11 cellular contexts compared by ENCODE assay signal in genomic region chr9:109001275-109001676, GRCh38. TPM values are rescaled to one million over a fixed set of nuclear protein-coding genes. Genes with fewer than 3 reads are reported as not detected.
A peak's percentile ranks its signal among the peaks of the same experiment; 100 is the strongest.
DNase-seq lines count a peak whose midpoint lies in the region; FAIRE-seq and TF ChIP-seq lines count a peak whose summit lies in the region.
"Had no signal": no experiment of that assay in that cellular context is flagged by ENCODE, and none has a peak within 500 bp of the region (broad histone marks: within the 10 kb centered on the region; RNA-seq: fewer than 3 reads in every experiment).

No MANE protein-coding gene starts in this region.

- TF ChIP-seq CTCF in AG04449 (IDR thresholded peaks at IDR 0.05; ENCODE audit: insufficient read depth, low read length, missing control alignments), result peak; percentile 7
- TF ChIP-seq CTCF in kidney (IDR thresholded peaks at IDR 0.05; ENCODE audit: borderline replicate concordance, extremely low read depth, insufficient read depth), result no peak
- no peak for TF ChIP-seq CTCF in right atrium auricular region (IDR thresholded peaks at IDR 0.05)

- H3K36me3 ChIP-seq in kidney (ENCODE audit: control insufficient read depth in 1 of 2, insufficient read depth in 2 of 2, low read length in 2 of 2) (no peaks in the 10 kb centered on the region), right atrium auricular region (no peaks in the 10 kb centered on the region)

- H3K9me3 ChIP-seq in kidney (ENCODE audit: control insufficient read depth in 1 of 2, low read length in 2 of 2) (peaks cover 0 to 11% of the 10 kb centered on the region in 2 donors), right atrium auricular region (peaks cover 0 to 21% of the 10 kb centered on the region in 2 donors)

- H3K4me3 ChIP-seq in AG04449 (ENCODE audit: low read depth, low read length) (no peak overlapping the region), kidney (ENCODE audit: low read length in 2 of 2) (no peak overlapping the region), right atrium auricular region (no peak overlapping the region)

- H3K27ac ChIP-seq in kidney (ENCODE audit: low read depth in 2 of 2, low read length in 2 of 2) (no peak overlapping the region), right atrium auricular region (no peak overlapping the region)

- DNase-seq in AG04449 (ENCODE audit: low read depth, low spot score), result peak; percentile 68
- DNase-seq in HK-2 (ENCODE audit: unreplicated experiment), result peak; percentile 47
- peak; percentile 89 for DNase-seq in amniotic epithelial cell (ENCODE audit: low read depth)
- DNase-seq in islet precursor cell, result peak; percentile 69
- DNase-seq in activated gamma-delta T cell (lab: John Stamatoyannopoulos, UW), result no peak
- DNase-seq in kidney, result no peak
- DNase-seq in right atrium auricular region (ENCODE audit: low spot score), result no peak
- DNase-seq in activated CD8-positive, alpha-beta memory T cell treated with anti-CD3 and anti-CD28 coated beads, Interleukin-2, amount 50 U/mL, for 48 hours, result no peak
- DNase-seq: CD8-positive, alpha-beta memory T cell; KBM-7; NCI-H345 had no signal

- POLR2A ChIA-PET in AG04449 (lab: Yijun Ruan, JAX), result interaction anchor here (0.5 kb wide), 1 partner anchor 10 kb away, joined by 3 read pairs; no protein-coding TSS in a partner anchor

- FAIRE-seq in kidney (lab: Jason Lieb, UNC), result no peak

- CTCF ChIA-PET in AG04449 (lab: Yijun Ruan, JAX), result no interaction called here

- H3K9ac ChIP-seq in kidney (ENCODE audit: low read length in 2 of 2), result no peak overlapping the region

- no peaks in the 10 kb centered on the region for H3K27me3 ChIP-seq in right atrium auricular region

- H3K4me1 ChIP-seq in kidney (ENCODE audit: control insufficient read depth in 1 of 2, insufficient read depth in 1 of 2, low read depth in 1 of 2, low read length in 2 of 2) (peaks cover 0 to 2% of the 10 kb centered on the region in 2 donors), right atrium auricular region (peaks cover 0 to 28% of the 10 kb centered on the region in 2 donors)

- intact Hi-C loops in kidney (cut with DNase I), result no loop called here

RNA-seq across cellular contexts. Expression of gene CTNNAL1, which starts 12.0 kb away (rescaled TPM):
- total RNA-seq in kidney (38.6 TPM), right atrium auricular region (100 to 1,000 TPM in 1 of 2 donors, 10 to 100 TPM in 1; 98.9 to 120 TPM)
- 54.8 TPM for polyA plus RNA-seq in kidney (ENCODE audit: insufficient read depth, low read depth, low replicate concordance)

Comparison
In these comparisons a context has a peak if more than half of its experiments do, and no peak if none do; other contexts are left out.
1. DNase-seq: peak in AG04449 (single experiment), HK-2 (single experiment), amniotic epithelial cell (single experiment) and islet precursor cell (single experiment); none in activated gamma-delta T cell (single experiment), kidney (single experiment), right atrium auricular region (single experiment) and activated CD8-positive, alpha-beta memory T cell treated with anti-CD3 and anti-CD28 coated beads, Interleukin-2, amount 50 U/mL, for 48 hours (single experiment).